ENCODE assay signal across 2 cellular contexts in genomic region chr22:41969110-41969646, GRCh38.
TF ChIP-seq lines count a peak whose summit lies in the region.

Gene SEPTIN3, plus strand, starts transcription at chr22:41969443. Its CDS starts 2,050 bp downstream, at chr22:41971493.

TF ChIP-seq in K562, 482 proteins besides CTCF, POLR2A, EP300 and RAD21:
- no peak for TF ChIP-seq HNRNPK (IDR thresholded peaks at IDR 0.05; ENCODE audit: low read depth, low read length, poor library complexity, severe bottlenecking)

TF ChIP-seq in neural cell, 6 proteins besides CTCF, POLR2A, EP300 and RAD21:
- no peak for TF ChIP-seq SMC3 (conservative IDR thresholded peaks at IDR 0.05; ENCODE audit: poor library complexity)
- no peak for TF ChIP-seq EZH2 (IDR thresholded peaks at IDR 0.05; ENCODE audit: borderline replicate concordance, insufficient read depth, low read length, poor library complexity, severe bottlenecking)
- no peak for TF ChIP-seq MXI1 (conservative IDR thresholded peaks at IDR 0.05; ENCODE audit: poor library complexity, severe bottlenecking)
- no peak for TF ChIP-seq POLR2AphosphoS5 (IDR thresholded peaks at IDR 0.05)
- no peak for TF ChIP-seq REST (IDR thresholded peaks at IDR 0.05; ENCODE audit: borderline replicate concordance)
- no peak for TF ChIP-seq TAF1 (IDR thresholded peaks at IDR 0.05; ENCODE audit: low read depth)
